ENCODE assay signal across 7 cellular contexts in the genomic region with DNA sequence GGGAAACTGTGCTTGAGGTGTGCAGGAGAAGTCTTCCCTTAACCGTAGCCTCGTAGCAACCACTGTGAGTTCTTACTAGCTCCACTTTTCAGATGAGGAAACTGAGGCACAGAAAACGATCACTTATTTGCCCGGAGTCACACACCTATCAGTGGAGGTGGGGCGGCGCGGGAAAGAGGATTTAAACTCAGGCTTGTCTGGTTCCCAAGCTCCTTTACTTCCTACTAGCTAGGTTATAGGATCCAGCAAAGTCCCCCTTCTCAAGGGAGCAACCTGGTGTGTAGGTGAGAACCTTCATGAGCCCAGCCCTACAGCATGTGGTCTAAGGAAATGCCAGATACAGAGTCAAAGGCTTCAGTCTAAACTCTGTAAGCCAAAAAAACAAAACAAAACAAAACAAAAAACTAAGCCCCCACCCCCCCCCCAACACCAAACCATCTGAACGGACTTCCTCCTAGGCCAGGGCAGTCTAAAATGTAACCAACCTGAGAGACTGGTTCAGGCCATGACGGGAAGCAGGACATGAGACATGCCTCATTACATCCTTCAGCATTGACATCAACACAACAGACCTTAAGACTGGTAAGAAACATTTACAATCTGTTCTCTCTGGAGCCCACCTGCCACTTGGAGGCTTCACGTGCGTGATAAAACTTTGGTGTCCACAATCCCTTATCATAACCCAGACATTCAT. TPM values are rescaled to one million over a fixed set of nuclear protein-coding genes. Genes with fewer than 3 reads are reported as not detected.
DNase-seq lines count a peak whose midpoint lies in the region; ATAC-seq, FAIRE-seq and TF ChIP-seq lines count a peak whose summit lies in the region.

No MANE protein-coding gene starts in this region.

- H3K36me3 ChIP-seq in H7 (replicated peaks; ENCODE audit: control insufficient read depth, insufficient read depth, low read length): no peaks in the 10 kb centered on the region
- H3K36me3 ChIP-seq in gastrocnemius medialis: no peaks in the 10 kb centered on the region

- peak overlapping the region; percentile 92 for H3K4me3 ChIP-seq in H7 (ENCODE audit: insufficient read depth, low read depth, low read length)
- peak overlapping the region; percentile 83 to 100 (median 96) for H3K4me3 ChIP-seq in gastrocnemius medialis

- peak overlapping the region; percentile 87 to 88 for H3K27ac Mint-ChIP-seq in T-cell

- intact Hi-C loops in gastrocnemius medialis (cut with DNase I; ENCODE audit: low total_unique reads): loop anchor here (5.0 kb wide), 2 partner anchors 66 to 116 kb away; a partner anchor contains a TSS

- TF ChIP-seq POLR2A in gastrocnemius medialis (IDR thresholded peaks at IDR 0.05): no peak

- peaks cover 4% of the 10 kb centered on the region for H3K4me1 ChIP-seq in foreskin keratinocyte
- peaks cover 34% of the 10 kb centered on the region in 2 donors for H3K4me1 ChIP-seq in gastrocnemius medialis

- peak; percentile 35 for DNase-seq in H7
- DNase-seq in T-cell: no peak
- peak in 1 of 2 donors; percentile 28 for DNase-seq in foreskin keratinocyte
- no peak for DNase-seq in gastrocnemius medialis
- no peak for DNase-seq in D721Med (ENCODE audit: insufficient read length, low spot score)

- in situ Hi-C loops in gastrocnemius medialis (cut with MboI; ENCODE audit: low sequenced_read_pairs in 4 of 4): loop anchor here (10.0 to 25.0 kb wide), 4 partner anchors 58 to 266 kb away; a partner anchor contains a TSS

- H3K27me3 ChIP-seq in H7 (ENCODE audit: control insufficient read depth, insufficient read depth, low read length) (no peaks in the 10 kb centered on the region), foreskin keratinocyte (no peaks in the 10 kb centered on the region), gastrocnemius medialis (no peaks in the 10 kb centered on the region)

- H3K9me3 Mint-ChIP-seq in T-cell: no peaks in the 10 kb centered on the region

- no peaks in the 10 kb centered on the region for H3K36me3 Mint-ChIP-seq in T-cell

- no peaks in the 10 kb centered on the region for H3K27me3 Mint-ChIP-seq in T-cell

- H3K27ac ChIP-seq in foreskin keratinocyte: peak overlapping the region; percentile 90
- H3K27ac ChIP-seq in gastrocnemius medialis: peak overlapping the region; percentile 95 to 99 (median 97)

- no peaks in the 10 kb centered on the region for H3K9me3 ChIP-seq in gastrocnemius medialis

- TF ChIP-seq CTCF in foreskin keratinocyte (conservative IDR thresholded peaks at IDR 0.05) (no peak), gastrocnemius medialis (IDR thresholded peaks at IDR 0.05 in 4 of 5, conservative IDR thresholded peaks at IDR 0.05 in 1 of 5) (no peak), D721Med (IDR thresholded peaks at IDR 0.05; ENCODE audit: insufficient read depth, missing control alignments) (no peak)

- no peak for FAIRE-seq in D721Med (lab: Jason Lieb, UNC)

- CTCF ChIA-PET in T-cell (lab: Charles Lee): interaction anchor here (0.5 to 3.7 kb wide), 6 partner anchors 10 to 56 kb away, joined by 3 to 25 read pairs (median 4); no protein-coding TSS in a partner anchor

- ATAC-seq in T-cell (replicated peaks in 1 of 4): no peak
- ATAC-seq in foreskin keratinocyte: no peak
- peak in 1 of 2 donors; percentile 4 for ATAC-seq in gastrocnemius medialis
- no peak for ATAC-seq in GM18909 (IDR thresholded peaks at IDR 0.05; ENCODE audit: poor library complexity, unreplicated experiment)
- no peak for ATAC-seq in HG02759 (IDR thresholded peaks at IDR 0.05; ENCODE audit: unreplicated experiment)

- H3K4me1 Mint-ChIP-seq in T-cell: peaks cover 29 to 40% (median 35%) of the 10 kb centered on the region in 3 donors

- POLR2A ChIA-PET in T-cell (lab: Charles Lee): interaction anchor here in 1 of 2 donors (0.5 to 1.2 kb wide), 3 partner anchors 9 to 16 kb away, joined by 3 read pairs; no protein-coding TSS in a partner anchor

- peak overlapping the region; percentile 89 to 94 (median 94) for H3K4me3 Mint-ChIP-seq in T-cell

RNA-seq across cellular contexts. Expression of a gene that starts 0.7 kb away (rescaled TPM):
- 38.9 and 40.4 TPM in 2 replicates for total RNA-seq in H7 (2014; rRNA removed; shearing (Covaris generic))
- total RNA-seq in T-cell (10 to 100 TPM; 20.6 to 23.4 (median 22.5) TPM), foreskin keratinocyte (12.9 and 14.1 TPM in 2 replicates), gastrocnemius medialis (10 to 100 TPM; 23.1 to 32.4 (median 27.2) TPM)
- 10.4 and 11.3 TPM in 2 replicates for polyA plus RNA-seq in foreskin keratinocyte

RNA-seq across cellular contexts. Expression of a gene that starts 14.1 kb away (rescaled TPM):
- total RNA-seq in H7 (2014; rRNA removed; shearing (Covaris generic)): 111 and 124 TPM in 2 replicates
- total RNA-seq in T-cell: 100 to 1,000 TPM in 3 of 5 donors, 10 to 100 TPM in 2; 87.2 to 122 (median 106) TPM
- total RNA-seq in foreskin keratinocyte: 126 and 127 TPM in 2 replicates
- 104 and 119 TPM in 2 replicates for polyA plus RNA-seq in foreskin keratinocyte
- total RNA-seq in gastrocnemius medialis: 100 to 1,000 TPM in 1 of 4 donors, 10 to 100 TPM in 3; 44.1 to 102 (median 83.1) TPM
